ENCODE assay signal across 8 cellular contexts in genomic region chr7:44201813-44202212, GRCh38. TPM values are rescaled to one million over a fixed set of nuclear protein-coding genes. Genes with fewer than 3 reads are reported as not detected.
DNase-seq lines count a peak whose midpoint lies in the region; ATAC-seq and TF ChIP-seq lines count a peak whose summit lies in the region.

No MANE protein-coding gene starts in this region.

- peaks cover 10% of the 10 kb centered on the region for H3K27me3 Mint-ChIP-seq in CD4-positive, CD25-positive, alpha-beta regulatory T cell
- H3K27me3 Mint-ChIP-seq in nephron progenitor cell (ENCODE audit: low read depth, poor library complexity) = peaks cover 25% of the 10 kb centered on the region

- H3K9ac ChIP-seq in MM.1S (ENCODE audit: low read length) (peak overlapping the region; percentile 83; the same call in 1 of the 2 replicates), duodenal mucosa (ENCODE audit: low read depth in 1 of 2, low read length in 2 of 2) (peak overlapping the region; percentile 16 to 73)

- peak overlapping the region; percentile 85 for H3K4me3 ChIP-seq in CD4-positive, CD25-positive, alpha-beta regulatory T cell (ENCODE audit: low read depth, low read length)
- peak overlapping the region; percentile 98 for H3K4me3 ChIP-seq in MM.1S (ENCODE audit: low read length)
- peak overlapping the region; percentile 85 for H3K4me3 ChIP-seq in duodenal mucosa (ENCODE audit: low read depth in 1 of 2, low read length in 2 of 2)

- peak overlapping the region; percentile 44 for H3K4me2 ChIP-seq in MM.1S (ENCODE audit: low read depth, low read length)

- H3K36me3 ChIP-seq in CD4-positive, CD25-positive, alpha-beta regulatory T cell (ENCODE audit: control insufficient read depth, insufficient read depth, low read length) = peaks cover 33% of the 10 kb centered on the region
- peaks cover 5% of the 10 kb centered on the region; the same call in 1 of the 2 replicates for H3K36me3 ChIP-seq in MM.1S (replicated peaks; ENCODE audit: insufficient read depth, low read length)
- peaks cover 18 to 26% of the 10 kb centered on the region in 2 donors for H3K36me3 ChIP-seq in duodenal mucosa (ENCODE audit: control insufficient read depth in 1 of 2, insufficient read depth in 2 of 2, low read length in 2 of 2)

- H3K9me3 Mint-ChIP-seq in CD4-positive, CD25-positive, alpha-beta regulatory T cell = no peaks in the 10 kb centered on the region
- peaks cover 4% of the 10 kb centered on the region for H3K9me3 Mint-ChIP-seq in nephron progenitor cell

- peaks cover 22 to 39% (median 29%) of the 10 kb centered on the region in 4 donors for H3K4me1 Mint-ChIP-seq in CD4-positive, CD25-positive, alpha-beta regulatory T cell
- peaks cover 24% of the 10 kb centered on the region for H3K4me1 Mint-ChIP-seq in nephron progenitor cell

- peaks cover 6% of the 10 kb centered on the region for H3K27me3 ChIP-seq in CD4-positive, CD25-positive, alpha-beta regulatory T cell (ENCODE audit: control insufficient read depth, insufficient read depth, low read length)
- H3K27me3 ChIP-seq in MM.1S (replicated peaks; ENCODE audit: insufficient read depth, low read length) = no peaks in the 10 kb centered on the region
- H3K27me3 ChIP-seq in duodenal mucosa (ENCODE audit: control insufficient read depth in 1 of 2, insufficient read depth in 2 of 2, low read length in 2 of 2) = peaks cover 4% of the 10 kb centered on the region in 2 donors

- H3K27ac Mint-ChIP-seq in CD4-positive, CD25-positive, alpha-beta regulatory T cell = peak overlapping the region in 2 of 3 donors; percentile 73 to 86
- H3K27ac Mint-ChIP-seq in nephron progenitor cell = peak overlapping the region; percentile 66

- H3K36me3 Mint-ChIP-seq in CD4-positive, CD25-positive, alpha-beta regulatory T cell = peaks cover 17% of the 10 kb centered on the region
- H3K36me3 Mint-ChIP-seq in nephron progenitor cell (ENCODE audit: low read depth) = peaks cover 11% of the 10 kb centered on the region

- no peak overlapping the region for H3K27ac ChIP-seq in CD4-positive, CD25-positive, alpha-beta regulatory T cell (ENCODE audit: insufficient read depth, low read length, poor library complexity, severe bottlenecking)
- H3K27ac ChIP-seq in MM.1S (ENCODE audit: low read length) (no peak overlapping the region), duodenal mucosa (ENCODE audit: low read depth, low read length) (no peak overlapping the region)

- peaks cover 15% of the 10 kb centered on the region for H3K4me1 ChIP-seq in CD4-positive, CD25-positive, alpha-beta regulatory T cell (ENCODE audit: control insufficient read depth, insufficient read depth, low read length, poor library complexity, severe bottlenecking)
- H3K4me1 ChIP-seq in MM.1S (ENCODE audit: low read length) = 0 out of 2 replicates have a peak, but pooled peaks cover 3% of the 10 kb centered on the region
- H3K4me1 ChIP-seq in duodenal mucosa (ENCODE audit: control insufficient read depth in 1 of 2, insufficient read depth in 2 of 2, low read length in 2 of 2) = peaks cover 20 to 21% of the 10 kb centered on the region in 2 donors

- H3K9me3 ChIP-seq in CD4-positive, CD25-positive, alpha-beta regulatory T cell (ENCODE audit: control insufficient read depth in 2 of 2, low read length in 2 of 2) = no peaks in the 10 kb centered on the region
- no peaks in the 10 kb centered on the region for H3K9me3 ChIP-seq in MM.1S (replicated peaks; ENCODE audit: insufficient read depth, low read length)
- H3K9me3 ChIP-seq in duodenal mucosa (ENCODE audit: control insufficient read depth in 1 of 2, low read length in 2 of 2) = no peaks in the 10 kb centered on the region

- H3K79me2 ChIP-seq in MM.1S (ENCODE audit: low read length) = peaks cover 48% of the 10 kb centered on the region

- no peaks in the 10 kb centered on the region for H3K9me2 ChIP-seq in MM.1S (replicated peaks; ENCODE audit: insufficient read depth, low read length)

- ATAC-seq in CD4-positive, CD25-positive, alpha-beta regulatory T cell (ENCODE audit: low read depth in 2 of 2) = no peak
- no peak for ATAC-seq in GM19397 (IDR thresholded peaks at IDR 0.05; ENCODE audit: unreplicated experiment)
- no peak for ATAC-seq in omental fat pad (ENCODE audit: low FRiP score)

- no peaks in the 10 kb centered on the region for H4K20me1 ChIP-seq in MM.1S (ENCODE audit: insufficient read depth, low read length)

- H3F3A ChIP-seq in MM.1S (ENCODE audit: insufficient read depth, low read length) = no peaks in the 10 kb centered on the region

- no peak overlapping the region for H2AFZ ChIP-seq in MM.1S (ENCODE audit: low read length)

- DNase-seq in CD4-positive, CD25-positive, alpha-beta regulatory T cell = no peak
- DNase-seq in MM.1S = no peak
- no peak for DNase-seq in nephron progenitor cell
- no peak for DNase-seq in NOMO-1 treated with dmso at 0.1 percent for 144 hours (lab: John Stamatoyannopoulos, UW; ENCODE audit: unreplicated experiment)
- DNase-seq in omental fat pad (ENCODE audit: low spot score) = no peak
- no peak for DNase-seq in Kasumi-1 (lab: John Stamatoyannopoulos, UW)

- H3K4me3 Mint-ChIP-seq in CD4-positive, CD25-positive, alpha-beta regulatory T cell = peak overlapping the region; percentile 86 to 95 (median 88)
- H3K4me3 Mint-ChIP-seq in nephron progenitor cell = peak overlapping the region; percentile 92

- no peak for TF ChIP-seq CTCF in MM.1S (IDR thresholded peaks at IDR 0.05; ENCODE audit: low read length)
- TF ChIP-seq CTCF in nephron progenitor cell (IDR thresholded peaks at IDR 0.05) = no peak
- TF ChIP-seq CTCF in omental fat pad (IDR thresholded peaks at IDR 0.05) = no peak

RNA-seq across cellular contexts. Expression of gene YKT6, which starts 1.0 kb away (rescaled TPM):
- 79.2 TPM for total RNA-seq in CD4-positive, CD25-positive, alpha-beta regulatory T cell
- 10 to 100 TPM; 24.7 to 44.0 (median 37.7) TPM for polyA plus RNA-seq in CD4-positive, CD25-positive, alpha-beta regulatory T cell
- 10 to 100 TPM; 48.3 to 75.8 (median 54.4) TPM for total RNA-seq in omental fat pad

RNA-seq across cellular contexts. Expression of gene GCK, which starts 12.6 kb away (rescaled TPM):
- total RNA-seq in CD4-positive, CD25-positive, alpha-beta regulatory T cell = not detected
- 1 to 10 TPM in 1 of 4 donors, under 1 TPM in 3; 0.47 to 1.2 (median 0.57) TPM for polyA plus RNA-seq in CD4-positive, CD25-positive, alpha-beta regulatory T cell
- 1 to 10 TPM in 2 of 4 donors, under 1 TPM in 2; 0.38 to 3.9 (median 1.1) TPM for total RNA-seq in omental fat pad
